ENCODE assay signal across 8 cellular contexts in the genomic region with DNA sequence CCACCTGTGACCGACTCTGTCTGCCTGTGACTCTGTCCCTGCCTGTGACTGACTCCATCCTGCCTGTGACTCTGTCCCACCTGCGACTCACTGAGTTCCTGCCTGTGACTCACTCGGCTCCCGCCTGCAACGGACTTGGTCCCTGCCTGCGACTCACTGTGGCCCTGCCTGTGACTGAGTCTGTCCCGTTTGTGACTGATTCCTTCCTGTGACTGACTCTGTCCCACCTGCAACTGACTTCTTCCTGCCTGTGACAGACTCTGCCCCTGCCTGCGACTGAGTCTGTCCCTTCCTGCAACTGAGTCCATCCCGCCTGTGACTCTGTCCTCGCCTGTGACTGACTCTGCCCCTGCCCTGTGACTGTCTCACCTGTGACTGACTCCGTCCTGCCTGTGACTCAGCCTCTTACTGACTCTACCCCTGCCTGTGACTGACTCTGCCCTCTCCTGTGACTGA. TPM values are rescaled to one million over a fixed set of nuclear protein-coding genes. Genes with fewer than 3 reads are reported as not detected.
DNase-seq lines count a peak whose midpoint lies in the region; ATAC-seq and TF ChIP-seq lines count a peak whose summit lies in the region.

No MANE protein-coding gene starts in this region.

- no peak overlapping the region for H3K4me3 ChIP-seq in stomach

- peak overlapping the region in 3 of 5 donors; percentile 41 to 66 (median 43) for H3K27ac ChIP-seq in stomach

- no peaks in the 10 kb centered on the region for H3K9me3 Mint-ChIP-seq in naive thymus-derived CD8-positive, alpha-beta T cell

- H3K27me3 ChIP-seq in stomach, result no peaks in the 10 kb centered on the region

- no peak for TF ChIP-seq EP300 in stomach (IDR thresholded peaks at IDR 0.05)

- intact Hi-C loops in stomach (cut with DNase I; ENCODE audit: low total_unique reads), result loop anchor here (10.0 kb wide), 1 partner anchor 83 kb away; no protein-coding TSS in a partner anchor

- H3K36me3 Mint-ChIP-seq in naive thymus-derived CD8-positive, alpha-beta T cell, result peaks cover 0 to 61% (median 15%) of the 10 kb centered on the region in 3 donors

- no peak for TF ChIP-seq POLR2A in stomach (IDR thresholded peaks at IDR 0.05)

- POLR2A ChIA-PET in naive thymus-derived CD8-positive, alpha-beta T cell (lab: Charles Lee), result no interaction called here

- DNase-seq in activated T-cell treated with anti-CD3 and anti-CD28 coated beads for 1 hour (ENCODE audit: low read depth), result peak; percentile 29
- DNase-seq in activated T-cell treated with anti-CD3 and anti-CD28 coated beads, Interleukin-2, amount 50 U/mL, for 1 hour, result no peak
- peak; percentile 56 for DNase-seq in activated naive CD4-positive, alpha-beta T cell treated with Interleukin-2 at 50 U/mL for 16 hours
- DNase-seq in naive thymus-derived CD8-positive, alpha-beta T cell, result peak in 1 of 10 donors; percentile 18
- peak; percentile 57 for DNase-seq in stomach
- no peak for DNase-seq in NCI-H748 (lab: John Stamatoyannopoulos, UW; ENCODE audit: unreplicated experiment)
- DNase-seq in NK-92 (lab: John Stamatoyannopoulos, UW; ENCODE audit: unreplicated experiment), result no peak

- H3K4me1 ChIP-seq in stomach, result peaks cover 0 to 4% (median 0%) of the 10 kb centered on the region in 4 donors

- no peak overlapping the region for H3K4me3 Mint-ChIP-seq in naive thymus-derived CD8-positive, alpha-beta T cell

- H3K36me3 ChIP-seq in stomach, result peaks cover 52 to 84% (median 83%) of the 10 kb centered on the region in 4 donors

- peaks cover 0 to 18% (median 10%) of the 10 kb centered on the region in 4 donors for H3K4me1 Mint-ChIP-seq in naive thymus-derived CD8-positive, alpha-beta T cell

- 57 to 81% (median 71%) methylated on average over 11 of the region's 11 CpGs for WGBS in stomach, 5 donors

- no peaks in the 10 kb centered on the region for H3K9me3 ChIP-seq in stomach

- ATAC-seq in naive thymus-derived CD8-positive, alpha-beta T cell, result no peak
- ATAC-seq in GM19023 (IDR thresholded peaks at IDR 0.05; ENCODE audit: unreplicated experiment), result no peak

- no peak for TF ChIP-seq CTCF in stomach (IDR thresholded peaks at IDR 0.05)

- peak overlapping the region; percentile 41 to 94 (median 69) for H3K27ac Mint-ChIP-seq in naive thymus-derived CD8-positive, alpha-beta T cell

- H3K27me3 Mint-ChIP-seq in naive thymus-derived CD8-positive, alpha-beta T cell, result no peaks in the 10 kb centered on the region

RNA-seq across cellular contexts. Expression of a gene that starts 9.6 kb away (rescaled TPM):
- 10 to 100 TPM; 39.4 to 39.5 TPM for total RNA-seq in naive thymus-derived CD8-positive, alpha-beta T cell
- 1 to 10 TPM; 1.9 to 6.2 (median 2.4) TPM for polyA plus RNA-seq in naive thymus-derived CD8-positive, alpha-beta T cell
- 100 to 1,000 TPM in 1 of 5 donors, 10 to 100 TPM in 4; 15.1 to 103 (median 53.9) TPM for total RNA-seq in stomach
- 1 to 10 TPM; 4.1 to 7.0 (median 5.2) TPM for polyA plus RNA-seq in stomach

RNA-seq across cellular contexts. Expression of a gene that starts 47.7 kb away (rescaled TPM):
- 100 to 1,000 TPM; 107 to 112 TPM for total RNA-seq in naive thymus-derived CD8-positive, alpha-beta T cell
- 10 to 100 TPM; 56.7 to 75.1 (median 59.2) TPM for polyA plus RNA-seq in naive thymus-derived CD8-positive, alpha-beta T cell
- total RNA-seq in stomach, result 100 to 1,000 TPM in 3 of 5 donors, 10 to 100 TPM in 2; 34.0 to 295 (median 103) TPM
- 10 to 100 TPM; 42.3 to 48.4 (median 42.8) TPM for polyA plus RNA-seq in stomach

Comparison
In these comparisons a context has a peak if more than half of its experiments do, and no peak if none do; other contexts are left out.
1. DNase-seq: peak in activated T-cell treated with anti-CD3 and anti-CD28 coated beads for 1 hour (single experiment), activated naive CD4-positive, alpha-beta T cell treated with Interleukin-2 at 50 U/mL for 16 hours (single experiment) and stomach (single experiment); none in activated T-cell treated with anti-CD3 and anti-CD28 coated beads, Interleukin-2, amount 50 U/mL, for 1 hour (single experiment), NCI-H748 (single experiment) and NK-92 (single experiment).